8 cellular contexts compared by ENCODE assay signal in the genomic region with DNA sequence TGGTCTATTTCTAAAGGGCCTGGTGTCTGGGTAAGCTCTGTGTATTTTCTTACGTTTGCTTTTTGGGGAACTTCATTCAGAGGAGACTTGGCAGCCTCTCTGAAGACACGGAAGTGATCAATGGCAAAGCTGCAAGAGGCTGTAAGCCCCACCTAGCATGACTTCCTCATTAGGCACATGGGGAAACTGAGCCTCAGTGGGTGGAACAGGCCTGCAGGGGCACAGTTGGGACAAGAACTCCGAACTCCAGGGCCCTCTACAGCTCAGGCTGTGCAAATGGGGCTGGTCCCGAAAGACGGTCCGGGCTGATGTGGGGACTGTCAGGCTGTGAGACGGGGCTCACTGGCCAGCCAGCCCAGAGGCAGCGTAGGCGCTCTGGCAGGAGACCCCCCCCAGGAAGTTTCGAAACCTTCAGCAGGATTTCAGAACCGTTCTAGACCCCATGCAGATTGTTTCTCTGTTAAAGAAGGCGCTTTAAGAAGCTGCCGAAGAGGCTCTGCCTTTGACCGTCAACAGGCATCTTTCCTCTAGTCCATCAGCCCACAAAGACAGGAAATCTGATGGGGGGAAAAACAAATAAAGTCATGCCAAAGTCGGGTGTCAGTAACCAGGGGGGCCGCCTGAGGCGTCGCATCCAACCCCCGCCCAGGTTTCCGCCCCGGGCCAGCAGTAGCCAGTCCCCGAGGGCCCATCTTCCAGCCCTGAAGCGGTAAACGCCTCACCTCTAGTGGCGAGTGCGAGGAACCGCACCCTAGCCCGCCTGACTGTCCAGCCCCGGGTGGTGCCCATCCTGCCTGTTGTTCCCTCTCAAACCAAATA.
A peak's percentile ranks its signal among the peaks of the same experiment; 100 is the strongest.
DNase-seq lines count a peak whose midpoint lies in the region; TF ChIP-seq lines count a peak whose summit lies in the region.

No MANE protein-coding gene starts in this region.

- DNase-seq in Calu3, result peak; percentile 95
- peak; percentile 26 for DNase-seq in GOT3 (lab: John Stamatoyannopoulos, UW)
- peak; percentile 51 for DNase-seq in OCI-M1 (lab: John Stamatoyannopoulos, UW)
- peak; percentile 20 for DNase-seq in activated gamma-delta T cell treated with anti-CD3 and anti-CD28 coated beads, Interleukin-2, amount 50 U/mL, for 16 hours (ENCODE audit: low read depth)
- DNase-seq in cardiac muscle cell (ENCODE audit: low read depth in 1 of 2, low spot score in 1 of 2), result peak; percentile 53 to 67
- no peak for DNase-seq in retinal pigment epithelial cell (ENCODE audit: low read depth)
- no peak for DNase-seq in cerebellum (ENCODE audit: low spot score)
- DNase-seq in NCI-H2227 (lab: John Stamatoyannopoulos, UW; ENCODE audit: unreplicated experiment), result no peak

- no peak overlapping the region for H3K4me3 ChIP-seq in cardiac muscle cell
- H3K4me3 ChIP-seq in retinal pigment epithelial cell (ENCODE audit: low read length), result no peak overlapping the region

- BruUV-seq in Calu3 (replicated peaks; lab: Mats Ljungman, UMichigan), result no TSS peak

- peaks cover 6% of the 10 kb centered on the region for H3K4me1 Mint-ChIP-seq in Calu3 (ENCODE audit: low read depth, unreplicated experiment)

- intact Hi-C loops in Calu3 (cut with micrococcal nuclease; ENCODE audit: unreplicated experiment), result no loop called here

- H3K27ac Mint-ChIP-seq in Calu3 (ENCODE audit: unreplicated experiment), result no peak overlapping the region

- TF ChIP-seq CTCF in Calu3 (IDR thresholded peaks at IDR 0.05; ENCODE audit: unreplicated experiment) (peak; percentile 100), cardiac muscle cell (IDR thresholded peaks at IDR 0.05; ENCODE audit: low read depth, low read length) (peak; percentile 86), retinal pigment epithelial cell (conservative IDR thresholded peaks at IDR 0.05; ENCODE audit: low read depth, low read length) (peak; percentile 87)

- H3K4me3 Mint-ChIP-seq in Calu3 (ENCODE audit: low read depth, unreplicated experiment), result no peak overlapping the region

- no peaks in the 10 kb centered on the region for H3K9me3 Mint-ChIP-seq in Calu3 (ENCODE audit: low read depth, unreplicated experiment)

- peaks cover 10% of the 10 kb centered on the region for H3K27me3 ChIP-seq in cardiac muscle cell

- no peaks in the 10 kb centered on the region for H3K36me3 ChIP-seq in cardiac muscle cell

- CTCF ChIA-PET in Calu3 (lab: Charles Lee), result no interaction called here

- H3K4me1 ChIP-seq in cardiac muscle cell (ENCODE audit: low read depth), result no peaks in the 10 kb centered on the region

- no peaks in the 10 kb centered on the region for H3K9me3 ChIP-seq in cardiac muscle cell (ENCODE audit: low read depth)

- peaks cover 22% of the 10 kb centered on the region for H3K27me3 Mint-ChIP-seq in Calu3 (ENCODE audit: unreplicated experiment)

- H3K27ac ChIP-seq in cardiac muscle cell, result no peak overlapping the region

- H3K36me3 Mint-ChIP-seq in Calu3 (ENCODE audit: insufficient read depth, unreplicated experiment), result no peaks in the 10 kb centered on the region

Comparison
In these comparisons a context has a peak if more than half of its experiments do, and no peak if none do; other contexts are left out.
1. DNase-seq: peak in Calu3 (single experiment), GOT3 (single experiment), OCI-M1 (single experiment), activated gamma-delta T cell treated with anti-CD3 and anti-CD28 coated beads, Interleukin-2, amount 50 U/mL, for 16 hours (single experiment) and cardiac muscle cell (2 of 2); none in retinal pigment epithelial cell (single experiment), cerebellum (single experiment) and NCI-H2227 (single experiment).
2. Peak in every context shown above with its lines, with median percentiles within 50 percentile points of each other: CTCF ChIP-seq.